Comparison of ENCODE assay signal across 10 cellular contexts in the genomic region with DNA sequence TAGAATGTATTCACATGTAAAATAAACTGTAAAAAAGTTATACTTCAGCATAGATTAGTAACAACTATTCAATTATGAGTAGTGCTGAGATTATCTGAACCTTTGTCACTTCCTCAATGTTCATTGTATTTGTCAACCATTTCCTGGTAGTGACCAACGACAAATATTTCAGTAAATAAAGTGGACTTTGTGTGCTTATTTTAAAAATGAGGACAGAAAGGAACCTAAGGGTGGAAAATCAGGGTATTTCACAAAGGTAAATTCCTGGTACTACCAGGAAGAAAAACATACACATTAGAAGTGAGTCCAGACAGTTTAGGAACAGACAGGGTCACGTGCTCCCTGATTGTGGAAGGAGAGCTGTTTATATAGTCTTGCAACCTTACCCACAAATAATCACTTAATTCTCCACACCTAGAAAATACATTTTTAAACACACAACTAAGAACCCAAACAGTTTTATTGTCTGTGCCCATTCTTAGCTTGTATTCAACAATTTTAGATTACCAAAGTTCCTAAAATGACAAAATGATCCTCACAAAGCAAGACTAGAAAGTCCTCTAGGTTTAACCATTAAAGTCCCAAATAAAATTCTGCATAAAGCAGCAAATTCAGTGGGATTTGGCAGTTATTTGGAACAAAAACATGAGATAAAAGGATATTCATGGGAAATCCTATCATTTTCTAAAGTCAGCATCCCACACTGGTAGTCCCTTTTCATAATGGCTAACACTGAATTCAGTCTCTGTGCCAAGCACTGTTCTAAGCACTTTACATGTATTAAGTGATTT. TPM values are rescaled to one million over a fixed set of nuclear protein-coding genes. Genes with fewer than 3 reads are reported as not detected.
DNase-seq lines count a peak whose midpoint lies in the region; ATAC-seq, FAIRE-seq and TF ChIP-seq lines count a peak whose summit lies in the region.
"Had no signal": no experiment of that assay in that cellular context is flagged by ENCODE, and none has a peak within 500 bp of the region (broad histone marks: within the 10 kb centered on the region; RNA-seq: fewer than 3 reads in every experiment).

No MANE protein-coding gene starts in this region.

- H3K4me3 ChIP-seq in GM23248: no peak overlapping the region
- peak overlapping the region; percentile 30; the same call in 1 of the 2 replicates for H3K4me3 ChIP-seq in GM12878
- no peak overlapping the region for H3K4me3 ChIP-seq in mucosa of descending colon

- CTCF ChIA-PET in GM12878 (lab: Yijun Ruan, JAX): interaction anchor here (0.5 to 2.6 kb wide), 8 partner anchors 9 to 486 kb away, joined by 3 to 13 read pairs (median 4); no protein-coding TSS in a partner anchor

- in situ Hi-C loops in GM23248 (cut with MboI): no loop called here
- in situ Hi-C loops in GM12878 (cut with MboI): no loop called here

- no peaks in the 10 kb centered on the region for H4K20me1 ChIP-seq in GM23248 (ENCODE audit: insufficient read depth)
- no peaks in the 10 kb centered on the region for H4K20me1 ChIP-seq in GM12878 (ENCODE audit: control insufficient read depth, insufficient read depth)

- H3K9ac ChIP-seq in GM23248: no peak overlapping the region
- H3K9ac ChIP-seq in GM12878 (ENCODE audit: control insufficient read depth, insufficient read depth, low read length): no peak overlapping the region

- intact Hi-C loops in GM12878 (cut with micrococcal nuclease; ENCODE audit: unreplicated experiment): no loop called here
- intact Hi-C loops in mucosa of descending colon (cut with DNase I, micrococcal nuclease): no loop called here

- no peak for TF ChIP-seq EP300 in GM12878 (IDR thresholded peaks at IDR 0.05; ENCODE audit: borderline replicate concordance in 1 of 2, control insufficient read depth in 1 of 2, low read depth in 2 of 2, low read length in 2 of 2)

- H3K36me3 ChIP-seq in GM23248 (ENCODE audit: low read depth): no peaks in the 10 kb centered on the region
- H3K36me3 ChIP-seq in GM12878 (ENCODE audit: control insufficient read depth in 2 of 2, insufficient read depth in 2 of 2, low read length in 1 of 2): peaks cover 1 to 4% of the 10 kb centered on the region in 2 experiments; a peak in 3 of 4 replicates
- H3K36me3 ChIP-seq in mucosa of descending colon (ENCODE audit: low read depth): no peaks in the 10 kb centered on the region

- H2AFZ ChIP-seq in GM23248: peak overlapping the region; percentile 19; the same call in 1 of the 2 replicates
- no peak overlapping the region for H2AFZ ChIP-seq in GM12878 (ENCODE audit: control insufficient read depth, low read depth, low read length)

- BruUV-seq in GM12878 (replicated peaks; lab: Mats Ljungman, UMichigan): no TSS peak

- H3K4me2 ChIP-seq in GM23248 (ENCODE audit: unreplicated experiment) (peak overlapping the region; percentile 10), GM12878 (ENCODE audit: control insufficient read depth, insufficient read depth) (peak overlapping the region; percentile 44)

- H3K79me2 ChIP-seq in GM23248 (ENCODE audit: insufficient read depth): peaks cover 20% of the 10 kb centered on the region
- peaks cover 99% of the 10 kb centered on the region for H3K79me2 ChIP-seq in GM12878 (ENCODE audit: control insufficient read depth, insufficient read depth, low read length)

- POLR2A ChIA-PET in GM12878 (lab: Charles Lee): interaction anchor here (0.8 to 2.1 kb wide), 6 partner anchors 9 to 89 kb away, joined by 3 to 8 read pairs (median 4); no protein-coding TSS in a partner anchor

- SMC1A ChIA-PET in GM12878 (lab: Charles Lee; ENCODE audit: uncharacterized antibody, unreplicated experiment): interaction anchor here (0.6 to 23.5 kb wide), 17 partner anchors 9 to 455 kb away, joined by 3 to 495 read pairs (median 5); no protein-coding TSS in a partner anchor

- peaks cover 11% of the 10 kb centered on the region for H3F3A ChIP-seq in GM23248 (ENCODE audit: insufficient read depth)

- H3K4me1 ChIP-seq in GM23248 (ENCODE audit: insufficient read depth) (peaks cover 26% of the 10 kb centered on the region), GM12878 (ENCODE audit: control insufficient read depth, insufficient read depth, low read length) (peaks cover 41% of the 10 kb centered on the region), mucosa of descending colon (ENCODE audit: low read depth) (peaks cover 69% of the 10 kb centered on the region)

- RAD21 ChIA-PET in GM12878 (lab: Charles Lee; ENCODE audit: unreplicated experiment): interaction anchor here (0.9 to 2.4 kb wide), 7 partner anchors 11 to 212 kb away, joined by 3 to 10 read pairs (median 4); no protein-coding TSS in a partner anchor

- no peak for TF ChIP-seq RAD21 in GM12878 (IDR thresholded peaks at IDR 0.05; ENCODE audit: insufficient read depth, low read depth, low read length)

- no peak for TF ChIP-seq POLR2A in GM12878 (IDR thresholded peaks at IDR 0.05; ENCODE audit: low read depth, low read length)

- H3K27ac ChIP-seq in GM23248: no peak overlapping the region
- H3K27ac ChIP-seq in GM12878 (ENCODE audit: control insufficient read depth, insufficient read depth): peak overlapping the region; percentile 45; the same call in 1 of the 2 replicates

- H3K9me3 ChIP-seq in GM23248 (ENCODE audit: low read depth): no peaks in the 10 kb centered on the region
- H3K9me3 ChIP-seq in GM12878 (replicated peaks; ENCODE audit: control insufficient read depth, insufficient read depth, low read length): no peaks in the 10 kb centered on the region
- H3K9me3 ChIP-seq in mucosa of descending colon: no peaks in the 10 kb centered on the region

- H3K9me2 ChIP-seq in GM23248 (ENCODE audit: insufficient read depth): no peaks in the 10 kb centered on the region

- WGBS in GM23248 (ENCODE audit: low coverage in 1 of 2, low lambda C conversion rate in 2 of 2, missing lambda C conversion rate in 2 of 2), 2 experiments: 56 to 60% methylated on average over 2 of the region's 2 CpGs
- WGBS in GM12878 (ENCODE audit: insufficient coverage, insufficient replicate concordance, low lambda C conversion rate, missing lambda C conversion rate): 50% methylated on average over 2 of the region's 2 CpGs

- no peaks in the 10 kb centered on the region for H3K27me3 ChIP-seq in GM23248 (replicated peaks; ENCODE audit: insufficient read depth)
- H3K27me3 ChIP-seq in GM12878 (replicated peaks in 1 of 2; ENCODE audit: control insufficient read depth in 2 of 2, insufficient read depth in 2 of 2, low read length in 1 of 2): no peaks in the 10 kb centered on the region

- no peak for FAIRE-seq in GM12878 (lab: Jason Lieb, UNC)
- FAIRE-seq in D721Med (lab: Jason Lieb, UNC): no peak
- FAIRE-seq: bronchial epithelial cell had no signal

- DNase-seq in CD1c-positive myeloid dendritic cell (ENCODE audit: extremely low spot score) (peak; percentile 59), GM23248 (no peak), GM12878 (ENCODE audit: low read depth, low spot score) (no peak), mucosa of descending colon (no peak), HuH-7 (ENCODE audit: low spot score) (no peak), D721Med (ENCODE audit: insufficient read length, low spot score) (no peak)
- no peak for DNase-seq in activated effector memory CD4-positive, alpha-beta T cell treated with anti-CD3 and anti-CD28 coated beads, Interleukin-2, amount 50 U/mL, for 16 hours
- DNase-seq: SW 1271 had no signal

- peak; percentile 40 for ATAC-seq in GM12878
- ATAC-seq in mucosa of descending colon: peak; percentile 69
- ATAC-seq in HG02588 (IDR thresholded peaks at IDR 0.05; ENCODE audit: unreplicated experiment): no peak

- no peak for TF ChIP-seq CTCF in GM12878 (IDR thresholded peaks at IDR 0.05 in 2 of 3, conservative IDR thresholded peaks at IDR 0.05 in 1 of 3; ENCODE audit: control insufficient read depth in 2 of 3, extremely low read depth in 1 of 3, insufficient read depth in 1 of 3, low read depth in 3 of 3, low read length in 3 of 3)
- no peak for TF ChIP-seq CTCF in mucosa of descending colon (IDR thresholded peaks at IDR 0.05)
- TF ChIP-seq CTCF in D721Med (IDR thresholded peaks at IDR 0.05; ENCODE audit: insufficient read depth, missing control alignments): no peak

TF ChIP-seq in GM12878, 131 proteins besides CTCF, POLR2A, EP300 and RAD21:
- TF ChIP-seq PML (IDR thresholded peaks at IDR 0.05; ENCODE audit: low read length) (0 out of 2 replicates have a peak, but pooled peaks have one; percentile 32), ZZZ3 (IDR thresholded peaks at IDR 0.05; ENCODE audit: control insufficient read depth, insufficient read length, low read depth) (no peak), SPI1 (IDR thresholded peaks at IDR 0.05; ENCODE audit: borderline replicate concordance, insufficient read depth, low read depth, low read length) (peak; percentile 55; the same call in 1 of the 2 replicates)

RNA-seq across cellular contexts. Expression of a gene that starts 28.2 kb away (rescaled TPM):
- 2.1 and 7.8 TPM in 2 replicates for total RNA-seq in GM23248 (2014; rRNA removed; shearing (Covaris generic))
- polyA plus RNA-seq in GM23248 (2016; fragmentation: Nextera tagmentation; extraction: Ambion mirVana) (2.7 and 2.8 TPM in 2 replicates), GM12878 (2011; rRNA removed) (92.0 and 137 TPM in 2 replicates), GM12878 (2014; fragmentation: Illumina TruSeq; extraction: Trizol) (38.9 and 47.6 TPM in 2 replicates), GM12878 (2014; fragmentation: Nextera tagmentation; extraction: Ambion mirVana) (10 to 100 TPM; 12.1 to 13.2 TPM), GM12878 (2014; rRNA removed) (35.0 and 36.7 TPM in 2 replicates), GM12878 (2016; fragmentation: Nextera tagmentation; extraction: Ambion mirVana) (10 to 100 TPM; 43.9 to 45.3 TPM)
- total RNA-seq in GM12878 (2013; cell fraction: nucleolus; rRNA removed): 104 and 128 TPM in 2 replicates
- total RNA-seq in GM12878 (2014; rRNA removed) (40.7 and 46.1 TPM in 2 replicates), GM12878 (2014; rRNA removed; fragmentation: Illumina TruSeq; extraction: Trizol) (32.9 and 33.9 TPM in 2 replicates), GM12878 (2021) (54.6 and 55.4 TPM in 2 replicates), mucosa of descending colon (10 to 100 TPM; 45.6 to 51.2 (median 48.9) TPM)
- 19.2 TPM for polyA plus RNA-seq in GM12878 (2011; ENCODE audit: low read depth)
- polyA plus RNA-seq in GM12878 (2011; cell fraction: cytosol; rRNA removed): 36.5 and 40.9 TPM in 2 replicates
- polyA plus RNA-seq in GM12878 (2011; cell fraction: nucleus; rRNA removed): 48.4 and 49.6 TPM in 2 replicates
- 24.6 and 25.7 TPM in 2 replicates for polyA plus RNA-seq in GM12878 (2012)
- polyA minus RNA-seq in GM12878 (2011; rRNA and poly(A)+ RNA removed): 60.6 and 77.2 TPM in 2 replicates
- 25.8 and 30.8 TPM in 2 replicates for polyA minus RNA-seq in GM12878 (2011; cell fraction: cytosol; rRNA and poly(A)+ RNA removed)
- polyA minus RNA-seq in GM12878 (2011; cell fraction: nucleus; rRNA and poly(A)+ RNA removed): 71.6 and 122 TPM in 2 replicates
